Comparison of ENCODE assay signal across 19 cellular contexts in the genomic region with DNA sequence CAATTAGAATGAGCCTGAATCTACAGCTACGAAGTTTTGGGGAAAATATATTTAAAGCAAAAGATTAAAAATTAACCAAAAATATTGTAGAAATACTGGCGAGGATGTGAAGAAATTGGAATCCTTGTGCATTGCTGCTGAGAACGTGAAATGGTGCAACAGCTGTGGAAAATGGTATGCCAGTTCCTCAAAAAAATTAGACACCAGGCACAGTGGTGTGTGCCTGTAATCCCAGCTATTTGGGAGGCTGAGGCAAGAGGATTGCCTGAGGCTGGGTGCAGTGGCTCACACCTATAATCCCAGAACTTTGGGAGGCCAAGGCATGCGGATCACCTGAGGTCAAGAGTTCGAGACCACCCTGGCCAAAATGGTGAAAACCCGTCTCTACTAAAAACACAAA.
"Had no signal": no experiment of that assay in that cellular context is flagged by ENCODE, and none has a peak within 500 bp of the region (broad histone marks: within the 10 kb centered on the region; RNA-seq: fewer than 3 reads in every experiment).

No MANE protein-coding gene starts in this region.

- H3K9me3 Mint-ChIP-seq: T-cell had no signal

- H3K27ac Mint-ChIP-seq: T-cell had no signal

- H3K4me3 Mint-ChIP-seq: T-cell had no signal

- DNase-seq: KBM-7, NCI-H1092, NCI-H1105 treated with DMSO at 0.1 percent for 48 hours, NCI-H1436, NCI-H187, NCI-H2029, NCI-H2081 treated with DMSO at 0.1 percent for 48 hours, NCI-H2171, NCI-H226, NCI-H446, NCI-H510A, NCI-H524 treated with DMSO at 0.1 percent for 48 hours, NCI-H69, NCI-H774, PC-3, SHP77, SK-N-SH, SW 1271, T-cell had no signal
